ENCODE assay signal across 19 cellular contexts in the genomic region with DNA sequence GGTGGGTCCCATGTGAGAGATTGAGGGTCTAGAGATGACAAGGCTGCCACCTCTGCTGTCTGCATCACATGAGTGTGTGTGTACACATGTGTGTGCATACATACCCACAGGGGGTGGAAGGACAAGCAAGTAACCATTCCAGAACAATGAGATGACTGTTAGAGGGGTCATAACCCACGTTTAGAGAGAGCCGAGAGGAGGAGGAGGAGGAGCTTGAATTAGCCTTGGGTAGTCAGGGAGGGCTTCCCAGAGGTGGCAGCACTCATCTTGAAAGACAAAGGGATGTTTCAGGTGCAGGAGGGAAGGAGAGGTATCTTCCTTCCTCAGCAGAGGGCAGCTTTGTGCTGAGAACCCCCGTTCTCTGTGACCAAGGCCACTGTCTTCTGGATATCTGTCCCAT. TPM values are rescaled to one million over a fixed set of nuclear protein-coding genes. Genes with fewer than 3 reads are reported as not detected.
DNase-seq lines count a peak whose midpoint lies in the region; ATAC-seq, FAIRE-seq and TF ChIP-seq lines count a peak whose summit lies in the region.
"Had no signal": no experiment of that assay in that cellular context is flagged by ENCODE, and none has a peak within 500 bp of the region (broad histone marks: within the 10 kb centered on the region; RNA-seq: fewer than 3 reads in every experiment).

No MANE protein-coding gene starts in this region.

- peak overlapping the region; percentile 74; the same call in 1 of the 2 replicates for H2BK15ac ChIP-seq in H1 (ENCODE audit: low read length)

- peaks cover 17 to 57% (median 36%) of the 10 kb centered on the region in 4 donors for H3K4me1 ChIP-seq in Peyer's patch
- H3K4me1 ChIP-seq in H1 (replicated peaks in 1 of 4; ENCODE audit: control insufficient read depth in 3 of 4, insufficient read depth in 4 of 4, low read length in 3 of 4), result peaks cover 0 to 9% (median 5%) of the 10 kb centered on the region in 4 experiments; a peak in 6 of 7 replicates
- H3K4me1 ChIP-seq in neutrophil (ENCODE audit: control insufficient read depth in 1 of 2, insufficient read depth in 1 of 2, low read depth in 1 of 2, low read length in 1 of 2), result peaks cover 67 to 74% of the 10 kb centered on the region in 2 experiments
- H3K4me1 ChIP-seq in osteoblast (ENCODE audit: insufficient read depth, low read length), result peaks cover 22% of the 10 kb centered on the region

- WGBS in H1 (ENCODE audit: extremely low coverage in 1 of 2, insufficient coverage in 1 of 2, insufficient read length in 1 of 2, insufficient replicate concordance in 2 of 2, low coverage in 1 of 2, low lambda C conversion rate in 2 of 2, missing lambda C conversion rate in 1 of 2), 2 experiments, result 45% methylated on average over 3 of the region's 3 CpGs; no CpG with 5 or more reads in 1 of the 2 experiments

- peak overlapping the region; percentile 38 to 87 (median 80) for H3K27ac ChIP-seq in Peyer's patch
- H3K27ac ChIP-seq in H1 (ENCODE audit: low read depth, low read length), result no peak overlapping the region
- peak overlapping the region; percentile 97 for H3K27ac ChIP-seq in neutrophil
- no peak overlapping the region for H3K27ac ChIP-seq in osteoblast (ENCODE audit: low read depth, low read length)
- H3K27ac ChIP-seq: dorsolateral prefrontal cortex, ovary, thoracic aorta had no signal

- no peak overlapping the region for H3K4ac ChIP-seq in H1 (replicated peaks; ENCODE audit: insufficient read length, low read depth, low read length)

- peaks cover 0 to 21% (median 0%) of the 10 kb centered on the region in 3 donors for H3K36me3 ChIP-seq in Peyer's patch
- no peaks in the 10 kb centered on the region for H3K36me3 ChIP-seq in H1 (ENCODE audit: control insufficient read depth in 2 of 4, insufficient read depth in 4 of 4, low read length in 3 of 4)
- peaks cover 68% of the 10 kb centered on the region for H3K36me3 ChIP-seq in neutrophil
- no peaks in the 10 kb centered on the region for H3K36me3 ChIP-seq in osteoblast (ENCODE audit: insufficient read depth, low read length)
- H3K36me3 ChIP-seq: ovary, thoracic aorta had no signal

- no peak for TF ChIP-seq POLR2A in Peyer's patch (IDR thresholded peaks at IDR 0.05)
- TF ChIP-seq POLR2A in H1 (IDR thresholded peaks at IDR 0.05; ENCODE audit: control extremely low read depth in 1 of 2, low read depth in 2 of 2, low read length in 2 of 2), result no peak

- no peaks in the 10 kb centered on the region for H3K23me2 ChIP-seq in H1 (ENCODE audit: low read depth, low read length)

- no peak overlapping the region for H4K91ac ChIP-seq in H1 (replicated peaks; ENCODE audit: insufficient read length, low read length)

- no peak overlapping the region for H3K56ac ChIP-seq in H1 (replicated peaks; ENCODE audit: insufficient read length, low read depth, low read length)

- H2AFZ ChIP-seq in H1 (ENCODE audit: low read length), result no peak overlapping the region
- no peak overlapping the region for H2AFZ ChIP-seq in osteoblast (ENCODE audit: low read length)

- H3K79me2 ChIP-seq in H1 (ENCODE audit: control insufficient read depth in 1 of 2, insufficient read depth in 2 of 2, low read length in 2 of 2), result no peaks in the 10 kb centered on the region
- peaks cover 53% of the 10 kb centered on the region for H3K79me2 ChIP-seq in osteoblast (ENCODE audit: insufficient read depth, low read length)

- no peaks in the 10 kb centered on the region for H3K9me3 ChIP-seq in Peyer's patch
- peaks cover 0 to 13% of the 10 kb centered on the region in 2 experiments; a peak in 1 of 4 replicates for H3K9me3 ChIP-seq in H1 (ENCODE audit: insufficient read depth in 2 of 2, low read depth in 1 of 2, low read length in 1 of 2)
- no peaks in the 10 kb centered on the region for H3K9me3 ChIP-seq in neutrophil
- no peaks in the 10 kb centered on the region for H3K9me3 ChIP-seq in osteoblast (ENCODE audit: low read depth, low read length)
- H3K9me3 ChIP-seq: ovary, thoracic aorta had no signal

- TF ChIP-seq CTCF in Peyer's patch (IDR thresholded peaks at IDR 0.05) (no peak), H1 (IDR thresholded peaks at IDR 0.05; ENCODE audit: control extremely low read depth in 1 of 3, insufficient read depth in 1 of 3, low read depth in 1 of 3, low read length in 3 of 3) (peak; percentile 20 to 50 (median 27); a peak in 3 of 4 replicates), neutrophil (IDR thresholded peaks at IDR 0.05) (no peak), osteoblast (IDR thresholded peaks at IDR 0.05; ENCODE audit: extremely low read depth, low read depth, low read length) (no peak)

- H3K4me3 ChIP-seq in Peyer's patch (no peak overlapping the region), H1 (ENCODE audit: extremely low read depth in 1 of 4, insufficient read depth in 2 of 4, low read depth in 3 of 4, low read length in 4 of 4) (no peak overlapping the region), neutrophil (ENCODE audit: low read depth in 1 of 2, low read length in 1 of 2) (no peak overlapping the region), osteoblast (ENCODE audit: insufficient read depth, low read length) (no peak overlapping the region)
- H3K4me3 ChIP-seq: dorsolateral prefrontal cortex, ovary, thoracic aorta had no signal

- H4K8ac ChIP-seq in H1 (ENCODE audit: extremely low read depth, insufficient read depth, low read length), result no peak overlapping the region

- DNase-seq in COLO829 (ENCODE audit: low spot score) (peak; percentile 73), Peyer's patch (no peak), H1 (ENCODE audit: low read depth in 1 of 2, low spot score in 2 of 2) (no peak), AML-193 (lab: John Stamatoyannopoulos, UW) (no peak), posterior vena cava (ENCODE audit: low spot score) (no peak), osteoblast (ENCODE audit: insufficient read length, low spot score, missing footprints) (no peak)
- DNase-seq: activated naive CD4-positive, alpha-beta T cell; dorsolateral prefrontal cortex; KG1; midbrain; NCI-H1048; NCI-H2107; NCI-H774; ovary; stimulated activated CD4-positive, alpha-beta T cell treated with anti-CD3 and anti-CD28 coated beads, Interleukin-4, amount 100 ng/mL, for 1 hour had no signal

- H3K9ac ChIP-seq in H1 (replicated peaks in 1 of 4; ENCODE audit: extremely low read depth in 1 of 4, low read depth in 3 of 4, low read length in 3 of 4), result no peak overlapping the region

- peak overlapping the region; percentile 95; the same call in 1 of the 2 replicates for H2BK12ac ChIP-seq in H1 (ENCODE audit: low read depth, low read length)

- H2BK120ac ChIP-seq in H1 (replicated peaks; ENCODE audit: low read depth, low read length), result no peak overlapping the region

- H3K18ac ChIP-seq in H1 (ENCODE audit: extremely low read depth, low read length), result peak overlapping the region; percentile 68; the same call in 1 of the 2 replicates

- POLR2A ChIA-PET in H1 (lab: Charles Lee; ENCODE audit: partially characterized antibody), result interaction anchor here (0.6 to 2.2 kb wide), 4 partner anchors 11 to 496 kb away, joined by 3 to 10 read pairs (median 4); no protein-coding TSS in a partner anchor

- peak overlapping the region; percentile 62; the same call in 1 of the 2 replicates for H2BK20ac ChIP-seq in H1 (ENCODE audit: low read length)

- intact Hi-C loops in posterior vena cava (cut with DNase I), result loop anchor here in 1 of 2 donors (10.0 kb wide), 1 partner anchor 1543 kb away; no protein-coding TSS in a partner anchor

- CTCF ChIA-PET in H1 (lab: Charles Lee; ENCODE audit: partially characterized antibody), result interaction anchor here (0.6 to 9.7 kb wide), 10 partner anchors 9 to 571 kb away, joined by 3 to 165 read pairs (median 5); a partner anchor contains a TSS

- H3K4me2 ChIP-seq in H1 (ENCODE audit: insufficient read depth in 1 of 2, low read depth in 2 of 2, low read length in 2 of 2) (no peak overlapping the region), osteoblast (ENCODE audit: insufficient read depth, low read length) (no peak overlapping the region)

- H3K27me3 ChIP-seq in Peyer's patch, result no peaks in the 10 kb centered on the region
- no peaks in the 10 kb centered on the region; a peak in 1 of 7 replicates for H3K27me3 ChIP-seq in H1 (replicated peaks in 1 of 4; ENCODE audit: control insufficient read depth in 3 of 4, extremely low read depth in 1 of 4, insufficient read depth in 3 of 4, low read length in 3 of 4)
- H3K27me3 ChIP-seq in neutrophil, result no peaks in the 10 kb centered on the region
- no peaks in the 10 kb centered on the region for H3K27me3 ChIP-seq in osteoblast (ENCODE audit: insufficient read depth, low read length)
- H3K27me3 ChIP-seq: ovary had no signal

- peak overlapping the region; percentile 21; the same call in 1 of the 2 replicates for H2BK5ac ChIP-seq in H1 (ENCODE audit: low read depth, low read length)

- TF ChIP-seq EP300 in H1 (IDR thresholded peaks at IDR 0.05; ENCODE audit: borderline replicate concordance in 1 of 2, low read depth in 2 of 2, low read length in 2 of 2), result no peak

- H3K23ac ChIP-seq in H1 (ENCODE audit: insufficient read length), result no peak overlapping the region

- H2AK5ac ChIP-seq in H1 (ENCODE audit: low read depth, low read length), result no peak overlapping the region; the same call in 1 of the 2 replicates

- TF ChIP-seq RAD21 in H1 (IDR thresholded peaks at IDR 0.05 in 1 of 2, conservative IDR thresholded peaks at IDR 0.05 in 1 of 2; ENCODE audit: low read depth in 2 of 2, low read length in 2 of 2), result peak; percentile 38 to 40

- no peak for FAIRE-seq in H1 (lab: Jason Lieb, UNC)
- FAIRE-seq: GM19239 had no signal

- ATAC-seq in HG03196 (IDR thresholded peaks at IDR 0.05; ENCODE audit: unreplicated experiment), result no peak

- H4K5ac ChIP-seq in H1 (ENCODE audit: insufficient read length, low read depth, low read length), result no peak overlapping the region

- no peaks in the 10 kb centered on the region for H3K79me1 ChIP-seq in H1 (ENCODE audit: low read depth, low read length)

- no peaks in the 10 kb centered on the region for H4K20me1 ChIP-seq in H1 (replicated peaks in 1 of 2; ENCODE audit: control insufficient read depth in 1 of 2, insufficient read depth in 2 of 2, low read length in 2 of 2)
- H4K20me1 ChIP-seq in osteoblast (ENCODE audit: insufficient read depth, low read length), result peaks cover 4% of the 10 kb centered on the region

- H3K14ac ChIP-seq in H1 (ENCODE audit: insufficient read length), result no peak overlapping the region

RNA-seq across cellular contexts. Expression of a gene that starts 21.3 kb away (rescaled TPM):
- total RNA-seq in Peyer's patch (10 to 100 TPM; 37.1 to 92.8 (median 64.0) TPM), posterior vena cava (10 to 100 TPM; 37.6 to 38.1 TPM), osteoblast (11.2 and 12.7 TPM in 2 replicates)
- 2.8 and 2.9 TPM in 2 replicates for total RNA-seq in H1 (2021; fragmentation: NEBNext Ultra II Directional; extraction: Animal tissue kit (Norgen Biotek cat#: 25700))
- 1.7 and 2.4 TPM in 2 replicates for polyA plus RNA-seq in H1 (2011; rRNA removed)
- polyA plus RNA-seq in H1 (2011; cell fraction: cytosol; rRNA removed), result 1.8 TPM
- 2.5 TPM for polyA plus RNA-seq in H1 (2011; cell fraction: nucleus; rRNA removed)
- polyA plus RNA-seq in H1 (2012, experiment 1 of 2), result 1.3 to 2.6 TPM (median 2.1 TPM) in 4 replicates
- polyA plus RNA-seq in H1 (2012, experiment 2 of 2), result 1.3 TPM
- 2.9 TPM for polyA plus RNA-seq in H1 (2013, experiment 1 of 2)
- polyA plus RNA-seq in H1 (2013, experiment 2 of 2), result 3.5 TPM
- 1.1 and 1.5 TPM in 2 replicates for polyA minus RNA-seq in H1 (2011; rRNA and poly(A)+ RNA removed)
- 0.88 TPM for polyA minus RNA-seq in H1 (2011; cell fraction: cytosol; rRNA and poly(A)+ RNA removed)
- 0.90 TPM for polyA minus RNA-seq in H1 (2011; cell fraction: nucleus; rRNA and poly(A)+ RNA removed)

RNA-seq across cellular contexts. Expression of a gene that starts 41.7 kb away (rescaled TPM):
- 100 to 1,000 TPM in 3 of 4 donors, 10 to 100 TPM in 1; 88.3 to 123 (median 113) TPM for total RNA-seq in Peyer's patch
- 31.2 and 32.7 TPM in 2 replicates for total RNA-seq in H1 (2021; fragmentation: NEBNext Ultra II Directional; extraction: Animal tissue kit (Norgen Biotek cat#: 25700))
- polyA plus RNA-seq in H1 (2011; rRNA removed), result 9.7 and 10.9 TPM in 2 replicates
- polyA plus RNA-seq in H1 (2011; cell fraction: cytosol; rRNA removed), result 14.7 TPM
- polyA plus RNA-seq in H1 (2011; cell fraction: nucleus; rRNA removed), result 27.4 TPM
- polyA plus RNA-seq in H1 (2012, experiment 1 of 2), result 13.6 to 16.4 TPM (median 14.6 TPM) in 4 replicates
- polyA plus RNA-seq in H1 (2012, experiment 2 of 2), result 1.1 TPM
- polyA plus RNA-seq in H1 (2013, experiment 1 of 2), result 5.6 TPM
- polyA plus RNA-seq in H1 (2013, experiment 2 of 2), result 6.0 TPM
- polyA minus RNA-seq in H1 (2011; rRNA and poly(A)+ RNA removed), result 64.9 and 68.5 TPM in 2 replicates
- 33.0 TPM for polyA minus RNA-seq in H1 (2011; cell fraction: cytosol; rRNA and poly(A)+ RNA removed)
- polyA minus RNA-seq in H1 (2011; cell fraction: nucleus; rRNA and poly(A)+ RNA removed), result 80.2 TPM
- 10 to 100 TPM; 74.9 to 96.7 TPM for total RNA-seq in posterior vena cava
- total RNA-seq in osteoblast, result 46.0 and 48.5 TPM in 2 replicates

Comparison
In these comparisons a context has a peak if more than half of its experiments do, and no peak if none do; other contexts are left out.
1. H3K27ac ChIP-seq: peak in Peyer's patch (4 of 4) and neutrophil (single experiment); none in H1 (single experiment) and osteoblast (single experiment).
2. CTCF ChIP-seq: peak in H1 (3 of 3); none in Peyer's patch (0 of 6), neutrophil (single experiment) and osteoblast (single experiment).